Comparison of ENCODE assay signal across 8 cellular contexts in genomic region chr17:82053130-82053529, GRCh38. TPM values are rescaled to one million over a fixed set of nuclear protein-coding genes. Genes with fewer than 3 reads are reported as not detected.
A peak's percentile ranks its signal among the peaks of the same experiment; 100 is the strongest.
DNase-seq lines count a peak whose midpoint lies in the region; ATAC-seq and TF ChIP-seq lines count a peak whose summit lies in the region.
"Had no signal": no experiment of that assay in that cellular context is flagged by ENCODE, and none has a peak within 500 bp of the region (broad histone marks: within the 10 kb centered on the region; RNA-seq: fewer than 3 reads in every experiment).

No MANE protein-coding gene starts in this region.

- H3K4me3 ChIP-seq in GM23248 (peak overlapping the region; percentile 98), RWPE2 (ENCODE audit: severe bottlenecking) (peak overlapping the region; percentile 99), epithelial cell of esophagus (ENCODE audit: low read length) (peak overlapping the region; percentile 79), psoas muscle (peak overlapping the region; percentile 84), body of pancreas (no peak overlapping the region)

- peak overlapping the region; percentile 98 for H3K4me2 ChIP-seq in GM23248 (ENCODE audit: unreplicated experiment)

- no peak overlapping the region for H2AFZ ChIP-seq in GM23248

- no peak for TF ChIP-seq POLR2A in body of pancreas (IDR thresholded peaks at IDR 0.05)

- no peaks in the 10 kb centered on the region for H4K20me1 ChIP-seq in GM23248 (ENCODE audit: insufficient read depth)

- H3K27me3 ChIP-seq in GM23248 (replicated peaks; ENCODE audit: insufficient read depth) (no peaks in the 10 kb centered on the region), RWPE2 (ENCODE audit: insufficient read depth, poor library complexity, severe bottlenecking) (no peaks in the 10 kb centered on the region), psoas muscle (ENCODE audit: insufficient read depth in 3 of 3, low read length in 2 of 3) (no peaks in the 10 kb centered on the region), body of pancreas (no peaks in the 10 kb centered on the region)

- peak overlapping the region; percentile 86 for H3K9ac ChIP-seq in GM23248

- 76 to 82% methylated on average over 17 to 19 of the region's 19 CpGs for WGBS in GM23248 (ENCODE audit: low coverage in 1 of 2, low lambda C conversion rate in 2 of 2, missing lambda C conversion rate in 2 of 2), 2 experiments
- 79 to 89% (median 85%) methylated on average over 18 to 19 of the region's 19 CpGs for WGBS in psoas muscle, 3 donors
- 69 to 88% methylated on average over 3 to 19 of the region's 19 CpGs for WGBS in body of pancreas, 2 donors

- intact Hi-C loops in psoas muscle (cut with DNase I), result loop anchor here in 1 of 2 donors (1.0 kb wide), 1 partner anchor 12 kb away; the partner anchor contains the start of gene DUS1L
- intact Hi-C loops in body of pancreas (cut with DNase I), result no loop called here

- DNase-seq in GM23248 (no peak), RWPE2 (ENCODE audit: low spot score) (no peak), epithelial cell of esophagus (ENCODE audit: low read depth) (no peak), psoas muscle (no peak), A172 (ENCODE audit: low spot score) (no peak), body of pancreas (no peak)
- DNase-seq: anterior cingulate cortex had no signal

- H3K4me1 ChIP-seq in GM23248 (ENCODE audit: insufficient read depth) (peaks cover 6% of the 10 kb centered on the region), RWPE2 (ENCODE audit: insufficient read depth, poor library complexity, severe bottlenecking) (peaks cover 5% of the 10 kb centered on the region), psoas muscle (peaks cover 26% of the 10 kb centered on the region), body of pancreas (peaks cover 38% of the 10 kb centered on the region)

- H3K79me2 ChIP-seq in GM23248 (ENCODE audit: insufficient read depth), result peaks cover 33% of the 10 kb centered on the region

- TF ChIP-seq CTCF in RWPE2 (IDR thresholded peaks at IDR 0.05; ENCODE audit: poor library complexity, severe bottlenecking) (no peak), epithelial cell of esophagus (IDR thresholded peaks at IDR 0.05; ENCODE audit: insufficient read depth, low read depth, low read length, missing control alignments) (no peak), psoas muscle (IDR thresholded peaks at IDR 0.05) (no peak), body of pancreas (IDR thresholded peaks at IDR 0.05) (no peak)

- no peak overlapping the region for H3K27ac ChIP-seq in GM23248
- H3K27ac ChIP-seq in RWPE2 (ENCODE audit: poor library complexity, severe bottlenecking), result no peak overlapping the region
- H3K27ac ChIP-seq in psoas muscle, result no peak overlapping the region
- H3K27ac ChIP-seq in body of pancreas, result no peak overlapping the region

- H3K36me3 ChIP-seq in GM23248 (ENCODE audit: low read depth) (no peaks in the 10 kb centered on the region), RWPE2 (ENCODE audit: low read depth) (peaks cover 72% of the 10 kb centered on the region), psoas muscle (ENCODE audit: insufficient read depth in 1 of 2, low read depth in 1 of 2) (peaks cover 0 to 64% of the 10 kb centered on the region in 2 donors), body of pancreas (replicated peaks in 1 of 2; ENCODE audit: insufficient read depth in 1 of 2, low read depth in 2 of 2) (peaks cover 5 to 19% of the 10 kb centered on the region in 2 donors)

- no peaks in the 10 kb centered on the region for H3F3A ChIP-seq in GM23248 (ENCODE audit: insufficient read depth)

- in situ Hi-C loops in GM23248 (cut with MboI), result no loop called here

- H3K9me2 ChIP-seq in GM23248 (ENCODE audit: insufficient read depth), result no peaks in the 10 kb centered on the region

- H3K9me3 ChIP-seq in GM23248 (ENCODE audit: low read depth), result no peaks in the 10 kb centered on the region
- no peaks in the 10 kb centered on the region for H3K9me3 ChIP-seq in RWPE2 (ENCODE audit: severe bottlenecking)
- H3K9me3 ChIP-seq in psoas muscle, result no peaks in the 10 kb centered on the region
- no peaks in the 10 kb centered on the region for H3K9me3 ChIP-seq in body of pancreas

- ATAC-seq in RWPE2 (ENCODE audit: low read depth) (no peak), psoas muscle (no peak), GM19463 (IDR thresholded peaks at IDR 0.05; ENCODE audit: unreplicated experiment) (no peak), body of pancreas (no peak)

RNA-seq across cellular contexts. Expression of gene GPS1, which starts 1.4 kb away (rescaled TPM):
- total RNA-seq in GM23248 (2014; rRNA removed; shearing (Covaris generic)), result 130 and 138 TPM in 2 replicates
- 101 and 104 TPM in 2 replicates for polyA plus RNA-seq in GM23248 (2016; fragmentation: Nextera tagmentation; extraction: Ambion mirVana)
- 100 to 1,000 TPM in 2 of 4 donors, 10 to 100 TPM in 2; 89.8 to 112 (median 97.7) TPM for total RNA-seq in psoas muscle
- 100 to 1,000 TPM in 2 of 3 donors, 10 to 100 TPM in 1; 87.1 to 114 (median 104) TPM for polyA plus RNA-seq in psoas muscle
- 185 and 187 TPM in 2 replicates for total RNA-seq in A172 (2014; rRNA removed; shearing (Covaris generic))
- 10 to 100 TPM; 63.0 to 86.4 TPM for total RNA-seq in body of pancreas

RNA-seq across cellular contexts. Expression of gene RFNG, which starts 1.5 kb away (rescaled TPM):
- 59.8 and 61.2 TPM in 2 replicates for total RNA-seq in GM23248 (2014; rRNA removed; shearing (Covaris generic))
- 10.6 and 11.8 TPM in 2 replicates for polyA plus RNA-seq in GM23248 (2016; fragmentation: Nextera tagmentation; extraction: Ambion mirVana)
- total RNA-seq in psoas muscle, result 10 to 100 TPM; 27.1 to 37.3 (median 29.3) TPM
- polyA plus RNA-seq in psoas muscle, result 10 to 100 TPM; 31.0 to 40.7 (median 37.3) TPM
- 42.8 and 50.1 TPM in 2 replicates for total RNA-seq in A172 (2014; rRNA removed; shearing (Covaris generic))
- 10 to 100 TPM; 37.9 to 43.1 TPM for total RNA-seq in body of pancreas

RNA-seq across cellular contexts. Expression of gene DUS1L, which starts 12.5 kb away (rescaled TPM):
- total RNA-seq in GM23248 (2014; rRNA removed; shearing (Covaris generic)), result 61.2 and 96.4 TPM in 2 replicates
- polyA plus RNA-seq in GM23248 (2016; fragmentation: Nextera tagmentation; extraction: Ambion mirVana) (13.3 and 27.7 TPM in 2 replicates), psoas muscle (100 to 1,000 TPM; 117 to 170 (median 133) TPM)
- total RNA-seq in psoas muscle (100 to 1,000 TPM in 3 of 4 donors, 10 to 100 TPM in 1; 72.6 to 136 (median 104) TPM), body of pancreas (100 to 1,000 TPM in 1 of 2 donors, 10 to 100 TPM in 1; 76.0 to 128 TPM)
- 107 and 165 TPM in 2 replicates for total RNA-seq in A172 (2014; rRNA removed; shearing (Covaris generic))

RNA-seq across cellular contexts. Expression of gene DCXR, which starts 15.6 kb away (rescaled TPM):
- 75.8 and 83.5 TPM in 2 replicates for total RNA-seq in GM23248 (2014; rRNA removed; shearing (Covaris generic))
- polyA plus RNA-seq in GM23248 (2016; fragmentation: Nextera tagmentation; extraction: Ambion mirVana) (69.9 and 70.2 TPM in 2 replicates), psoas muscle (100 to 1,000 TPM; 117 to 158 (median 147) TPM)
- total RNA-seq in psoas muscle (100 to 1,000 TPM; 111 to 216 (median 155) TPM), body of pancreas (100 to 1,000 TPM in 1 of 2 donors, 10 to 100 TPM in 1; 82.2 to 205 TPM)
- total RNA-seq in A172 (2014; rRNA removed; shearing (Covaris generic)), result 104 and 113 TPM in 2 replicates

RNA-seq across cellular contexts. Expression of gene RAC3, which starts 21.7 kb away (rescaled TPM):
- 5.4 and 7.9 TPM in 2 replicates for total RNA-seq in GM23248 (2014; rRNA removed; shearing (Covaris generic))
- polyA plus RNA-seq in GM23248 (2016; fragmentation: Nextera tagmentation; extraction: Ambion mirVana), result 1.3 and 1.8 TPM in 2 replicates
- not detected for total RNA-seq in psoas muscle
- polyA plus RNA-seq in psoas muscle, result under 1 TPM in 2 of 3 donors, not detected in 1; 0.05 to 0.83 TPM
- total RNA-seq in A172 (2014; rRNA removed; shearing (Covaris generic)), result 7.0 TPM in 1 of 2 replicates, not detected in the other
- total RNA-seq in body of pancreas, result 1 to 10 TPM in 1 of 2 donors, not detected in 1; 3.1 TPM

Comparison
In these comparisons a context has a peak if more than half of its experiments do, and no peak if none do; other contexts are left out.
1. H3K4me3 ChIP-seq: peak in GM23248 (single experiment), RWPE2 (single experiment), epithelial cell of esophagus (single experiment) and psoas muscle (single experiment); none in body of pancreas (0 of 2).